Comparison of ENCODE assay signal across 8 cellular contexts in genomic region chr5:75053286-75054109, GRCh38. TPM values are rescaled to one million over a fixed set of nuclear protein-coding genes. Genes with fewer than 3 reads are reported as not detected.
DNase-seq lines count a peak whose midpoint lies in the region; ATAC-seq and TF ChIP-seq lines count a peak whose summit lies in the region.

No MANE protein-coding gene starts in this region.

- H3K27ac ChIP-seq in SK-N-MC: peak overlapping the region; percentile 47; the same call in 1 of the 2 replicates
- peak overlapping the region; percentile 72 to 96 (median 91) for H3K27ac ChIP-seq in adrenal gland
- peak overlapping the region; percentile 44 to 92 (median 85) for H3K27ac ChIP-seq in heart right ventricle
- H3K27ac ChIP-seq in parathyroid adenoma: peak overlapping the region; percentile 98
- peak overlapping the region; percentile 88 to 96 for H3K27ac ChIP-seq in aorta (ENCODE audit: low read depth in 1 of 2, low read length in 2 of 2)

- peak; percentile 40 for DNase-seq in Ammon's horn (ENCODE audit: low spot score)
- peak; percentile 25 for DNase-seq in GOT3 (lab: John Stamatoyannopoulos, UW)
- no peak for DNase-seq in SK-N-MC (ENCODE audit: low read depth, low spot score)
- DNase-seq in adrenal gland: peak; percentile 57 to 77 (median 72)
- peak; percentile 39 to 46 for DNase-seq in heart right ventricle
- peak; percentile 65 to 84 for DNase-seq in aorta
- no peak for DNase-seq in NCI-H146 treated with DMSO at 0.1 percent for 48 hours (lab: John Stamatoyannopoulos, UW; ENCODE audit: unreplicated experiment)

- TF ChIP-seq CTCF in adrenal gland (IDR thresholded peaks at IDR 0.05): peak in 3 of 6 experiments; percentile 7 to 11 (median 10)
- peak in 3 of 9 donors; percentile 5 to 17 (median 16) for TF ChIP-seq CTCF in heart right ventricle (IDR thresholded peaks at IDR 0.05)
- peak; percentile 49 for TF ChIP-seq CTCF in parathyroid adenoma (IDR thresholded peaks at IDR 0.05)

- H3K36me3 ChIP-seq in SK-N-MC (ENCODE audit: insufficient read depth, low read length) (no peaks in the 10 kb centered on the region), adrenal gland (replicated peaks in 1 of 2) (no peaks in the 10 kb centered on the region), heart right ventricle (no peaks in the 10 kb centered on the region), parathyroid adenoma (ENCODE audit: control insufficient read depth, insufficient read depth, low read length) (no peaks in the 10 kb centered on the region), aorta (ENCODE audit: control insufficient read depth in 1 of 2, insufficient read depth in 2 of 2, low read length in 1 of 2) (no peaks in the 10 kb centered on the region)

- H3K79me2 ChIP-seq in parathyroid adenoma: peaks cover 28% of the 10 kb centered on the region

- 0% methylated on average over 28 to 96 of the region's 96 CpGs for WGBS in adrenal gland, 4 donors
- 0 to 1% methylated on average over 82 to 96 of the region's 96 CpGs for WGBS in heart right ventricle, 2 donors
- 0% methylated on average over 82 to 96 of the region's 96 CpGs for whole genome bisulfite sequencing in aorta, 2 donors

- H3K9ac ChIP-seq in SK-N-MC (ENCODE audit: insufficient read length) (peak overlapping the region; percentile 73), parathyroid adenoma (peak overlapping the region; percentile 93)

- ATAC-seq in heart right ventricle (peak; percentile 62 to 75 (median 72)), aorta (ENCODE audit: low FRiP score) (peak; percentile 81)

- H3K4me1 ChIP-seq in adrenal gland (replicated peaks in 1 of 2) (peaks cover 0 to 15% of the 10 kb centered on the region in 2 donors), heart right ventricle (peaks cover 0 to 35% (median 21%) of the 10 kb centered on the region in 9 donors), parathyroid adenoma (peaks cover 50% of the 10 kb centered on the region), aorta (ENCODE audit: control insufficient read depth in 1 of 2, insufficient read depth in 2 of 2, low read length in 2 of 2) (no peaks in the 10 kb centered on the region)

- H3K9me3 ChIP-seq in SK-N-MC (ENCODE audit: low read depth, low read length): no peaks in the 10 kb centered on the region
- H3K9me3 ChIP-seq in adrenal gland (replicated peaks in 1 of 3): no peaks in the 10 kb centered on the region
- H3K9me3 ChIP-seq in heart right ventricle: no peaks in the 10 kb centered on the region
- H3K9me3 ChIP-seq in parathyroid adenoma (ENCODE audit: control insufficient read depth, low read length): no peaks in the 10 kb centered on the region
- H3K9me3 ChIP-seq in aorta (ENCODE audit: control insufficient read depth, low read length): no peaks in the 10 kb centered on the region

- no peaks in the 10 kb centered on the region for H3K27me3 ChIP-seq in adrenal gland
- H3K27me3 ChIP-seq in heart right ventricle: peaks cover 0 to 52% (median 0%) of the 10 kb centered on the region in 7 donors
- H3K27me3 ChIP-seq in parathyroid adenoma (ENCODE audit: control insufficient read depth, insufficient read depth, low read length): no peaks in the 10 kb centered on the region
- H3K27me3 ChIP-seq in aorta (ENCODE audit: control insufficient read depth in 1 of 2, insufficient read depth in 2 of 2, low read length in 1 of 2): no peaks in the 10 kb centered on the region

- TF ChIP-seq POLR2A in adrenal gland (IDR thresholded peaks at IDR 0.05): peak in 1 of 2 donors; percentile 84

- H3K4me3 ChIP-seq in SK-N-MC: peak overlapping the region; percentile 84
- peak overlapping the region; percentile 42 to 89 (median 71) for H3K4me3 ChIP-seq in adrenal gland
- peak overlapping the region; percentile 54 to 88 (median 80) for H3K4me3 ChIP-seq in heart right ventricle
- peak overlapping the region; percentile 67 for H3K4me3 ChIP-seq in parathyroid adenoma (ENCODE audit: low read depth, low read length)
- H3K4me3 ChIP-seq in aorta (ENCODE audit: low read length in 2 of 2): peak overlapping the region; percentile 91 to 95

- peak overlapping the region; percentile 95 for H2AFZ ChIP-seq in parathyroid adenoma

- intact Hi-C loops in adrenal gland (cut with DNase I): loop anchor here in 1 of 2 donors (10.0 kb wide), 1 partner anchor 181 kb away; the partner anchor contains the start of gene ANKRD31
- intact Hi-C loops in heart right ventricle (cut with DNase I): loop anchor here in 2 of 10 donors (5.0 to 10.0 kb wide), 3 partner anchors 281 to 631 kb away; partner anchors contain the start of gene HMGCR (in 2 of the 2)
- intact Hi-C loops in aorta (cut with DNase I): loop anchor here (2.0 to 10.0 kb wide), 4 partner anchors 106 to 284 kb away; partner anchors contain the start of genes ANKRD31 (in 2 of the 2) and HMGCR (in 1 of the 2)

- H3K4me2 ChIP-seq in parathyroid adenoma (ENCODE audit: low read length): peak overlapping the region; percentile 84

RNA-seq across cellular contexts. Expression of gene GCNT4, which starts 1.1 kb away (rescaled TPM):
- total RNA-seq in adrenal gland (1 to 10 TPM in 5 of 8 donors, under 1 TPM in 3; 0.24 to 2.8 (median 1.4) TPM), heart right ventricle (under 1 TPM; 0.13 to 0.58 (median 0.33) TPM), aorta (1 to 10 TPM; 4.0 to 5.6 TPM)
- polyA plus RNA-seq in adrenal gland (under 1 TPM; 0.27 to 0.60 (median 0.32) TPM), heart right ventricle (under 1 TPM; 0.09 to 0.22 TPM), aorta (1 to 10 TPM; 2.0 to 2.8 TPM)

Comparison
In these comparisons a context has a peak if more than half of its experiments do, and no peak if none do; other contexts are left out.
1. DNase-seq: peak in Ammon's horn (single experiment), GOT3 (single experiment), adrenal gland (7 of 7), heart right ventricle (2 of 2) and aorta (2 of 2); none in SK-N-MC (single experiment) and NCI-H146 treated with DMSO at 0.1 percent for 48 hours (single experiment).
2. H3K27ac ChIP-seq: peak in every context shown above with its lines; median percentile 98 in parathyroid adenoma; 92 in aorta; 91 in adrenal gland; 85 in heart right ventricle; 47 in SK-N-MC.
3. Peak in every context shown above with its lines, with median percentiles within 50 percentile points of each other: H3K4me3 ChIP-seq.